Comparison of ENCODE assay signal across 13 cellular contexts in the genomic region with DNA sequence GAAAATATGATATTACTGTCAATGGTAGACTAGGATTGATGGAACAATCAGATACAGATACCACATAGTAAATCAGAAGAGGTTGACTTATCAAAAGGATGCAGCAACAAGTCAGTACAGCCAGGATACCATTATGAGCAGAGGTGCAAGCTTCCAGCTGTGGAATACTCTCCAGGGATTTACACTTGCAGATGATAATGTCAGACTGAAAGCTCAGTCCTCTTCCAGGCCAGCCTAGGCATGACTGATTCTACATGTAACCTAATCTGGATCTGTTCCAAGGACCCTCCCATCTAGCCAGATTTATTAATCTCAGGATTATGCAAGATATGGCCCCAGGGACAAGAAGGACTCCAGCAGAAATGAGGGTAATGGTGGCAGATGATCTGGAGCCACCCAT. TPM values are rescaled to one million over a fixed set of nuclear protein-coding genes. Genes with fewer than 3 reads are reported as not detected.
DNase-seq lines count a peak whose midpoint lies in the region; ATAC-seq, FAIRE-seq and TF ChIP-seq lines count a peak whose summit lies in the region.
"Had no signal": no experiment of that assay in that cellular context is flagged by ENCODE, and none has a peak within 500 bp of the region (broad histone marks: within the 10 kb centered on the region; RNA-seq: fewer than 3 reads in every experiment).

No MANE protein-coding gene starts in this region.

- POLR2A ChIA-PET in GM12878 (lab: Charles Lee): interaction anchor here (0.6 kb wide), 1 partner anchor 202 kb away, joined by 4 read pairs; no protein-coding TSS in a partner anchor

- no peaks in the 10 kb centered on the region for H3K27me3 ChIP-seq in GM12878 (replicated peaks in 1 of 2; ENCODE audit: control insufficient read depth in 2 of 2, insufficient read depth in 2 of 2, low read length in 1 of 2)
- H3K27me3 ChIP-seq: testis had no signal

- SMC1A ChIA-PET in GM12878 (lab: Charles Lee; ENCODE audit: uncharacterized antibody, unreplicated experiment): interaction anchor here (0.5 to 4.8 kb wide), 5 partner anchors 16 to 1439 kb away, joined by 3 to 27 read pairs (median 3); no protein-coding TSS in a partner anchor

- no peak for TF ChIP-seq CTCF in GM12878 (IDR thresholded peaks at IDR 0.05 in 2 of 3, conservative IDR thresholded peaks at IDR 0.05 in 1 of 3; ENCODE audit: control insufficient read depth in 2 of 3, extremely low read depth in 1 of 3, insufficient read depth in 1 of 3, low read depth in 3 of 3, low read length in 3 of 3)

- H3K27ac ChIP-seq in GM12878 (ENCODE audit: control insufficient read depth, insufficient read depth): peak overlapping the region; percentile 75
- H3K27ac ChIP-seq: testis had no signal

- no peaks in the 10 kb centered on the region for H4K20me1 ChIP-seq in GM12878 (ENCODE audit: control insufficient read depth, insufficient read depth)

- H3K4me2 ChIP-seq in GM12878 (ENCODE audit: control insufficient read depth, insufficient read depth): no peak overlapping the region

- FAIRE-seq in GM12878 (lab: Jason Lieb, UNC): no peak

- CTCF ChIA-PET in GM12878 (lab: Yijun Ruan, JAX): interaction anchor here (0.8 to 3.7 kb wide), 4 partner anchors 16 to 148 kb away, joined by 3 to 15 read pairs (median 4); no protein-coding TSS in a partner anchor

- no peak for DNase-seq in activated T-cell treated with anti-CD3 and anti-CD28 coated beads, Interleukin-2, amount 50 U/mL, for 24 hours
- DNase-seq in activated T-cell treated with anti-CD3 and anti-CD28 coated beads for 4 hours (no peak), NCI-H69 (lab: John Stamatoyannopoulos, UW) (peak; percentile 94), GM12878 (ENCODE audit: low read depth, low spot score) (no peak), KBM-7 (no peak), amygdala (lab: John Stamatoyannopoulos, UW) (no peak)
- no peak for DNase-seq in stimulated activated naive CD8-positive, alpha-beta T cell treated with anti-CD3 and anti-CD28 coated beads, Interleukin-15, amount 100 ng/mL, for 72 hours
- DNase-seq: islet precursor cell; NCI-H2029 treated with DMSO at 0.1 percent for 48 hours; SHP77 treated with DMSO at 0.1 percent for 48 hours; stimulated activated CD4-positive, alpha-beta T cell treated with anti-CD3 and anti-CD28 coated beads, Interleukin-4, amount 100 ng/mL, for 24 hours; testis had no signal

- in situ Hi-C loops in GM12878 (cut with MboI) (no loop called here), KBM-7 (cut with MboI; ENCODE audit: low pct_unique_long_range_greater_than_20kb, low sequenced_read_pairs) (no loop called here)

- no peak for TF ChIP-seq POLR2A in GM12878 (IDR thresholded peaks at IDR 0.05; ENCODE audit: low read depth, low read length)

- H3K27me3 Mint-ChIP-seq in activated T-cell treated with anti-CD3 and anti-CD28 coated beads, Interleukin-2, amount 50 U/mL, for 24 hours: no peaks in the 10 kb centered on the region
- H3K27me3 Mint-ChIP-seq in stimulated activated naive CD8-positive, alpha-beta T cell treated with anti-CD3 and anti-CD28 coated beads, Interleukin-15, amount 100 ng/mL, for 72 hours: no peaks in the 10 kb centered on the region

- H3K36me3 Mint-ChIP-seq in activated T-cell treated with anti-CD3 and anti-CD28 coated beads, Interleukin-2, amount 50 U/mL, for 24 hours (ENCODE audit: low read depth): peaks cover 37% of the 10 kb centered on the region

- no peak for TF ChIP-seq EP300 in GM12878 (IDR thresholded peaks at IDR 0.05; ENCODE audit: borderline replicate concordance in 1 of 2, control insufficient read depth in 1 of 2, low read depth in 2 of 2, low read length in 2 of 2)

- intact Hi-C loops in GM12878 (cut with micrococcal nuclease; ENCODE audit: unreplicated experiment): no loop called here

- H3K36me3 ChIP-seq in GM12878 (ENCODE audit: control insufficient read depth in 2 of 2, insufficient read depth in 2 of 2, low read length in 1 of 2): no peaks in the 10 kb centered on the region

- no peak for ATAC-seq in GM12878
- no peak for ATAC-seq in stimulated activated naive CD8-positive, alpha-beta T cell treated with anti-CD3 and anti-CD28 coated beads, Interleukin-15, amount 100 ng/mL, for 72 hours
- no peak for ATAC-seq in GM21526 (IDR thresholded peaks at IDR 0.05; ENCODE audit: low FRiP score, unreplicated experiment)

- H3K4me1 Mint-ChIP-seq in activated T-cell treated with anti-CD3 and anti-CD28 coated beads, Interleukin-2, amount 50 U/mL, for 24 hours (ENCODE audit: low read depth): peaks cover 32% of the 10 kb centered on the region
- peaks cover 63% of the 10 kb centered on the region for H3K4me1 Mint-ChIP-seq in stimulated activated naive CD8-positive, alpha-beta T cell treated with anti-CD3 and anti-CD28 coated beads, Interleukin-15, amount 100 ng/mL, for 72 hours

- H3K4me3 ChIP-seq in GM12878: no peak overlapping the region
- H3K4me3 ChIP-seq: testis had no signal

- H2AFZ ChIP-seq in GM12878 (ENCODE audit: control insufficient read depth, low read depth, low read length): peak overlapping the region; percentile 43

- H3K27ac Mint-ChIP-seq in activated T-cell treated with anti-CD3 and anti-CD28 coated beads, Interleukin-2, amount 50 U/mL, for 24 hours: peak overlapping the region; percentile 90
- peak overlapping the region; percentile 100 for H3K27ac Mint-ChIP-seq in stimulated activated naive CD8-positive, alpha-beta T cell treated with anti-CD3 and anti-CD28 coated beads, Interleukin-15, amount 100 ng/mL, for 72 hours

- no peak overlapping the region for H3K4me3 Mint-ChIP-seq in activated T-cell treated with anti-CD3 and anti-CD28 coated beads, Interleukin-2, amount 50 U/mL, for 24 hours
- peak overlapping the region in 1 of 2 donors; percentile 47 for H3K4me3 Mint-ChIP-seq in stimulated activated naive CD8-positive, alpha-beta T cell treated with anti-CD3 and anti-CD28 coated beads, Interleukin-15, amount 100 ng/mL, for 72 hours

- H3K9me3 ChIP-seq in GM12878 (replicated peaks; ENCODE audit: control insufficient read depth, insufficient read depth, low read length): no peaks in the 10 kb centered on the region; the same call in 2 of the 3 replicates
- H3K9me3 ChIP-seq: testis had no signal

- no peaks in the 10 kb centered on the region for H3K9me3 Mint-ChIP-seq in activated T-cell treated with anti-CD3 and anti-CD28 coated beads, Interleukin-2, amount 50 U/mL, for 24 hours
- H3K9me3 Mint-ChIP-seq in stimulated activated naive CD8-positive, alpha-beta T cell treated with anti-CD3 and anti-CD28 coated beads, Interleukin-15, amount 100 ng/mL, for 72 hours: peaks cover 0 to 4% of the 10 kb centered on the region in 2 donors

- no TSS peak for BruUV-seq in GM12878 (replicated peaks; lab: Mats Ljungman, UMichigan)

- H3K79me2 ChIP-seq in GM12878 (ENCODE audit: control insufficient read depth, insufficient read depth, low read length): no peaks in the 10 kb centered on the region

- TF ChIP-seq RAD21 in GM12878 (IDR thresholded peaks at IDR 0.05; ENCODE audit: insufficient read depth, low read depth, low read length): no peak

- RAD21 ChIA-PET in GM12878 (lab: Charles Lee; ENCODE audit: unreplicated experiment): interaction anchor here (0.6 to 2.1 kb wide), 2 partner anchors 154 to 261 kb away, joined by 4 read pairs; no protein-coding TSS in a partner anchor

- H3K4me1 ChIP-seq in GM12878 (ENCODE audit: control insufficient read depth, insufficient read depth, low read length): peaks cover 33% of the 10 kb centered on the region

- no peak overlapping the region for H3K9ac ChIP-seq in GM12878 (ENCODE audit: control insufficient read depth, insufficient read depth, low read length)

TF ChIP-seq in GM12878, 131 proteins besides CTCF, POLR2A, EP300 and RAD21 (continues in another document):
- TF ChIP-seq NFXL1 (IDR thresholded peaks at IDR 0.05; ENCODE audit: borderline replicate concordance) (no peak), RCOR1 (conservative IDR thresholded peaks at IDR 0.05; ENCODE audit: low read depth, low read length) (no peak), SIX5 (IDR thresholded peaks at IDR 0.05; ENCODE audit: low read depth, low read length, severe bottlenecking) (no peak)
- TF ChIP-seq, protein P1, sequence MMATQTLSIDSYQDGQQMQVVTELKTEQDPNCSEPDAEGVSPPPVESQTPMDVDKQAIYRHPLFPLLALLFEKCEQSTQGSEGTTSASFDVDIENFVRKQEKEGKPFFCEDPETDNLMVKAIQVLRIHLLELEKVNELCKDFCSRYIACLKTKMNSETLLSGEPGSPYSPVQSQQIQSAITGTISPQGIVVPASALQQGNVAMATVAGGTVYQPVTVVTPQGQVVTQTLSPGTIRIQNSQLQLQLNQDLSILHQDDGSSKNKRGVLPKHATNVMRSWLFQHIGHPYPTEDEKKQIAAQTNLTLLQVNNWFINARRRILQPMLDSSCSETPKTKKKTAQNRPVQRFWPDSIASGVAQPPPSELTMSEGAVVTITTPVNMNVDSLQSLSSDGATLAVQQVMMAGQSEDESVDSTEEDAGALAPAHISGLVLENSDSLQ (IDR thresholded peaks at IDR 0.05): no peak

RNA-seq across cellular contexts. Expression of a gene that starts 8.2 kb away (rescaled TPM):
- 3.3 and 3.4 TPM in 2 replicates for total RNA-seq in GM12878 (2013; cell fraction: nucleolus; rRNA removed)
- 3.6 and 4.6 TPM in 2 replicates for total RNA-seq in GM12878 (2014; rRNA removed)
- 5.0 and 5.7 TPM in 2 replicates for total RNA-seq in GM12878 (2014; rRNA removed; fragmentation: Illumina TruSeq; extraction: Trizol)
- total RNA-seq in GM12878 (2021): 3.3 and 3.4 TPM in 2 replicates
- 1.2 TPM for polyA plus RNA-seq in GM12878 (2011; ENCODE audit: low read depth)
- 0.24 and 0.36 TPM in 2 replicates for polyA plus RNA-seq in GM12878 (2011; rRNA removed)
- 0.19 and 0.43 TPM in 2 replicates for polyA plus RNA-seq in GM12878 (2011; cell fraction: cytosol; rRNA removed)
- polyA plus RNA-seq in GM12878 (2011; cell fraction: nucleus; rRNA removed): 0.26 and 1.3 TPM in 2 replicates
- polyA plus RNA-seq in GM12878 (2012): 1.5 and 1.6 TPM in 2 replicates
- polyA plus RNA-seq in GM12878 (2014; fragmentation: Illumina TruSeq; extraction: Trizol): 6.1 and 9.7 TPM in 2 replicates
- 1 to 10 TPM; 1.3 to 1.7 TPM for polyA plus RNA-seq in GM12878 (2014; fragmentation: Nextera tagmentation; extraction: Ambion mirVana)
- polyA plus RNA-seq in GM12878 (2014; rRNA removed): 2.4 and 3.8 TPM in 2 replicates
- 1 to 10 TPM; 3.3 to 4.6 TPM for polyA plus RNA-seq in GM12878 (2016; fragmentation: Nextera tagmentation; extraction: Ambion mirVana)
- polyA minus RNA-seq in GM12878 (2011; rRNA and poly(A)+ RNA removed): 0.21 and 0.44 TPM in 2 replicates
- polyA minus RNA-seq in GM12878 (2011; cell fraction: cytosol; rRNA and poly(A)+ RNA removed): not detected in 2 replicates
- polyA minus RNA-seq in GM12878 (2011; cell fraction: nucleus; rRNA and poly(A)+ RNA removed): 0.19 and 0.36 TPM in 2 replicates
